ENCODE assay signal across 11 cellular contexts in the genomic region with DNA sequence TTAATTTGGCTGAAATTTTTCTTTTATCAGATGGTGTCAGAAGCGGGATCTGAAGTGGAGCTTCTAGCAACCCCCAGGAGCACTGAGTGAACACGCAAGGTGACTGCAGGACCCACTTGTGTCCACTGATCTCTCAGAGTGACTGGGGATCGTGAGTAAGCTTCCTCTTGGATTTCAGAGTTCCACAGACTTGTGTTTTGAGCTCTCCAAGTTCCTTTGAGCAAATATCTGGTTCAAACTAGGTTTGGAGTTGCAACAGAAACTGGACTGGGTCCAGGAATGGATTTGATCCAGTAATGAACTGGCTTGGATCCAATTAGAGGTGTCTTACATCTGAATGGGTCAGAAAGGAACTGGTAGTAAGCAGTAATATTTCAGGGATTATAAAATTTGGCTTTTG. TPM values are rescaled to one million over a fixed set of nuclear protein-coding genes. Genes with fewer than 3 reads are reported as not detected.
DNase-seq lines count a peak whose midpoint lies in the region; ATAC-seq and TF ChIP-seq lines count a peak whose summit lies in the region.
"Had no signal": no experiment of that assay in that cellular context is flagged by ENCODE, and none has a peak within 500 bp of the region (broad histone marks: within the 10 kb centered on the region; RNA-seq: fewer than 3 reads in every experiment).

No MANE protein-coding gene starts in this region.

- no peak overlapping the region for H2BK15ac ChIP-seq in IMR-90 (ENCODE audit: low read depth, low read length)

- H3K9ac ChIP-seq in IMR-90 (ENCODE audit: low read depth, low read length), result no peak overlapping the region

- in situ Hi-C loops in IMR-90 (cut with MboI; ENCODE audit: low sequenced_read_pairs), result no loop called here

- H4K8ac ChIP-seq in IMR-90 (ENCODE audit: low read depth in 2 of 2, low read length in 2 of 2), result no peak overlapping the region

- H2AFZ ChIP-seq in IMR-90 (replicated peaks; ENCODE audit: low read length, poor library complexity), result no peak overlapping the region

- BruUV-seq in IMR-90 (replicated peaks; lab: Mats Ljungman, UMichigan), result no TSS peak

- no peak overlapping the region for H3K4me3 Mint-ChIP-seq in activated CD8-positive, alpha-beta T cell treated with anti-CD3 and anti-CD28 coated beads, Interleukin-2, amount 10 ng/mL, durations not matched to agents 7 days and 5 days
- H3K4me3 Mint-ChIP-seq: CD14-positive monocyte had no signal

- no peaks in the 10 kb centered on the region for H3K4me1 Mint-ChIP-seq in activated CD8-positive, alpha-beta T cell treated with anti-CD3 and anti-CD28 coated beads, Interleukin-2, amount 10 ng/mL, durations not matched to agents 7 days and 5 days (ENCODE audit: low read depth)
- H3K4me1 Mint-ChIP-seq: CD14-positive monocyte had no signal

- WGBS in IMR-90 (ENCODE audit: extremely low coverage in 2 of 2, insufficient read length in 1 of 2), 2 experiments, result 0% methylated on average over 1 of the region's 3 CpGs; no CpG with 5 or more reads in 1 of the 2 experiments

- H2BK5ac ChIP-seq in IMR-90 (ENCODE audit: low read depth, low read length, poor library complexity, severe bottlenecking), result no peak overlapping the region

- dilution Hi-C loops in IMR-90 (cut with HindIII; ENCODE audit: low sequenced_read_pairs, unreplicated experiment), result loop anchor here (25.0 kb wide), 1 partner anchor 95 kb away; a partner anchor contains a TSS

- no peak overlapping the region for H2BK20ac ChIP-seq in IMR-90 (ENCODE audit: low read depth, low read length)

- H2AK9ac ChIP-seq in IMR-90 (replicated peaks; ENCODE audit: low read depth, low read length, poor library complexity), result no peak overlapping the region

- POLR2A ChIA-PET in IMR-90 (lab: Charles Lee; ENCODE audit: unreplicated experiment), result no interaction called here
- POLR2A ChIA-PET in activated CD8-positive, alpha-beta T cell treated with anti-CD3 and anti-CD28 coated beads, Interleukin-2, amount 10 ng/mL, durations not matched to agents 7 days and 5 days (lab: Charles Lee), result no interaction called here

- no peaks in the 10 kb centered on the region for H3K9me1 ChIP-seq in IMR-90 (ENCODE audit: insufficient read depth, low read length)

- H3K18ac ChIP-seq in IMR-90 (ENCODE audit: low read depth, low read length), result no peak overlapping the region

- no peaks in the 10 kb centered on the region for H4K20me1 ChIP-seq in IMR-90 (ENCODE audit: insufficient read depth, low read length)

- DNase-seq in IMR-90 (peak; percentile 5), SJSA1 (ENCODE audit: low read depth in 1 of 2, low spot score in 2 of 2) (peak; percentile 75 to 86), fibroblast of villous mesenchyme (ENCODE audit: low read depth) (peak; percentile 10), retinal pigment epithelial cell (ENCODE audit: low read depth) (peak; percentile 13), WERI-Rb-1 (no peak), NCI-H146 (lab: John Stamatoyannopoulos, UW) (no peak)
- DNase-seq in activated CD8-positive, alpha-beta T cell treated with anti-CD3 and anti-CD28 coated beads, Interleukin-2, amount 10 ng/mL, durations not matched to agents 7 days and 5 days, result no peak
- DNase-seq: islet precursor cell; psoas muscle; stimulated activated CD4-positive, alpha-beta T cell treated with anti-CD3 and anti-CD28 coated beads, Interleukin-1b, Interleukin-23, amount 100 ng/mL, for 48 hours had no signal

- H3K4me1 ChIP-seq in IMR-90 (ENCODE audit: control insufficient read depth, insufficient read depth, low read length), result no peaks in the 10 kb centered on the region
- no peaks in the 10 kb centered on the region for H3K4me1 ChIP-seq in SJSA1 (replicated peaks)
- H3K4me1 ChIP-seq: psoas muscle had no signal

- no peak for TF ChIP-seq RAD21 in IMR-90 (IDR thresholded peaks at IDR 0.05; ENCODE audit: low read length)

- no peak overlapping the region for H2BK120ac ChIP-seq in IMR-90 (ENCODE audit: low read depth, low read length)

- ATAC-seq in IMR-90 (ENCODE audit: low read depth), result no peak
- ATAC-seq in activated CD8-positive, alpha-beta T cell treated with anti-CD3 and anti-CD28 coated beads, Interleukin-2, amount 10 ng/mL, durations not matched to agents 7 days and 5 days, result no peak
- ATAC-seq: psoas muscle had no signal

- no peaks in the 10 kb centered on the region for H3K79me1 ChIP-seq in IMR-90 (ENCODE audit: low read depth in 1 of 2, low read length in 2 of 2)

- H3K27ac Mint-ChIP-seq in activated CD8-positive, alpha-beta T cell treated with anti-CD3 and anti-CD28 coated beads, Interleukin-2, amount 10 ng/mL, durations not matched to agents 7 days and 5 days, result no peak overlapping the region
- H3K27ac Mint-ChIP-seq: CD14-positive monocyte had no signal

- H4K91ac ChIP-seq in IMR-90 (ENCODE audit: insufficient read depth, low read depth, low read length), result no peak overlapping the region

- H3K4ac ChIP-seq in IMR-90 (ENCODE audit: low read depth, low read length), result no peak overlapping the region

- no peak overlapping the region for H4K5ac ChIP-seq in IMR-90 (ENCODE audit: low read depth, low read length)

- H3K36me3 Mint-ChIP-seq in activated CD8-positive, alpha-beta T cell treated with anti-CD3 and anti-CD28 coated beads, Interleukin-2, amount 10 ng/mL, durations not matched to agents 7 days and 5 days (ENCODE audit: low read depth), result peaks cover 1% of the 10 kb centered on the region
- H3K36me3 Mint-ChIP-seq: CD14-positive monocyte had no signal

- H3K27me3 Mint-ChIP-seq in activated CD8-positive, alpha-beta T cell treated with anti-CD3 and anti-CD28 coated beads, Interleukin-2, amount 10 ng/mL, durations not matched to agents 7 days and 5 days (ENCODE audit: low read depth), result peaks cover 6% of the 10 kb centered on the region

- peaks cover 19% of the 10 kb centered on the region for H3K9me3 Mint-ChIP-seq in activated CD8-positive, alpha-beta T cell treated with anti-CD3 and anti-CD28 coated beads, Interleukin-2, amount 10 ng/mL, durations not matched to agents 7 days and 5 days (ENCODE audit: insufficient read depth)

- H3K4me2 ChIP-seq in IMR-90 (ENCODE audit: low read depth, low read length), result no peak overlapping the region

- H3K36me3 ChIP-seq in IMR-90 (ENCODE audit: control insufficient read depth, insufficient read depth, low read length) (no peaks in the 10 kb centered on the region), SJSA1 (no peaks in the 10 kb centered on the region), WERI-Rb-1 (no peaks in the 10 kb centered on the region)

- no peak for TF ChIP-seq POLR2A in IMR-90 (IDR thresholded peaks at IDR 0.05; ENCODE audit: low read depth, low read length)

- no peak overlapping the region for H3K56ac ChIP-seq in IMR-90 (ENCODE audit: extremely low read depth, insufficient read depth, low read length)

- no peak overlapping the region for H3K14ac ChIP-seq in IMR-90 (replicated peaks; ENCODE audit: low read depth, low read length)

- CTCF ChIA-PET in IMR-90 (lab: Yijun Ruan, JAX), result no interaction called here
- CTCF ChIA-PET in activated CD8-positive, alpha-beta T cell treated with anti-CD3 and anti-CD28 coated beads, Interleukin-2, amount 10 ng/mL, durations not matched to agents 7 days and 5 days (lab: Charles Lee), result interaction anchor here (1.0 kb wide), 1 partner anchor 74 kb away, joined by 6 read pairs; no protein-coding TSS in a partner anchor

- no peak overlapping the region for H3K23ac ChIP-seq in IMR-90 (ENCODE audit: low read depth, low read length)

- H2AK5ac ChIP-seq in IMR-90 (ENCODE audit: low read depth, low read length), result no peak overlapping the region

- no peak for TF ChIP-seq CTCF in IMR-90 (conservative IDR thresholded peaks at IDR 0.05; ENCODE audit: low read depth, low read length)
- no peak for TF ChIP-seq CTCF in fibroblast of villous mesenchyme (IDR thresholded peaks at IDR 0.05; ENCODE audit: insufficient read depth, low read depth, low read length)
- no peak for TF ChIP-seq CTCF in retinal pigment epithelial cell (conservative IDR thresholded peaks at IDR 0.05; ENCODE audit: low read depth, low read length)
- no peak for TF ChIP-seq CTCF in WERI-Rb-1 (IDR thresholded peaks at IDR 0.05; ENCODE audit: low read depth, low read length)

- H3K9me3 ChIP-seq in IMR-90 (ENCODE audit: control insufficient read depth, insufficient read depth, low read length), result peaks cover 6% of the 10 kb centered on the region; the same call in 1 of the 2 replicates
- peaks cover 49% of the 10 kb centered on the region for H3K9me3 ChIP-seq in SJSA1 (replicated peaks)
- H3K9me3 ChIP-seq in WERI-Rb-1 (ENCODE audit: severe bottlenecking), result peaks cover 24% of the 10 kb centered on the region
- H3K9me3 ChIP-seq: psoas muscle had no signal

- no peak overlapping the region for H3K4me3 ChIP-seq in IMR-90 (ENCODE audit: insufficient read depth, low read depth, low read length)
- H3K4me3 ChIP-seq in SJSA1, result no peak overlapping the region
- H3K4me3 ChIP-seq in fibroblast of villous mesenchyme (ENCODE audit: low read depth, low read length), result no peak overlapping the region
- no peak overlapping the region for H3K4me3 ChIP-seq in retinal pigment epithelial cell (ENCODE audit: low read length)
- H3K4me3 ChIP-seq in WERI-Rb-1 (ENCODE audit: low read depth, low read length), result no peak overlapping the region
- H3K4me3 ChIP-seq: psoas muscle had no signal

- H3K27ac ChIP-seq in IMR-90 (ENCODE audit: insufficient read depth, low read length) (no peak overlapping the region), SJSA1 (no peak overlapping the region), WERI-Rb-1 (no peak overlapping the region)
- H3K27ac ChIP-seq: psoas muscle had no signal

- intact Hi-C loops in IMR-90 (cut with micrococcal nuclease), result no loop called here

- H3K27me3 ChIP-seq in IMR-90 (ENCODE audit: control insufficient read depth, insufficient read depth, low read length), result peaks cover 5% of the 10 kb centered on the region; the same call in 1 of the 2 replicates
- peaks cover 76% of the 10 kb centered on the region for H3K27me3 ChIP-seq in SJSA1 (replicated peaks)
- H3K27me3 ChIP-seq in WERI-Rb-1 (ENCODE audit: insufficient read depth, low read depth, severe bottlenecking), result no peaks in the 10 kb centered on the region

RNA-seq across cellular contexts. Expression of a gene that starts 24.7 kb away (rescaled TPM):
- 0.18 and 0.28 TPM in 2 replicates for total RNA-seq in IMR-90 (2012; rRNA removed)
- polyA plus RNA-seq in IMR-90 (2012; rRNA removed), result 0.62 and 0.66 TPM in 2 replicates
- polyA plus RNA-seq in IMR-90 (2012; cell fraction: cytosol; rRNA removed), result 0.55 and 1.9 TPM in 2 replicates
- polyA plus RNA-seq in IMR-90 (2012; cell fraction: nucleus; rRNA removed; ENCODE audit: low replicate concordance), result 1.0 and 1.8 TPM in 2 replicates
- total RNA-seq in SJSA1 (2014; rRNA removed; shearing (Covaris generic)), result 841 and 950 TPM in 2 replicates
- total RNA-seq in fibroblast of villous mesenchyme, result 3.0 and 5.2 TPM in 2 replicates
- under 1 TPM; 0.84 to 0.99 TPM for total RNA-seq in activated CD8-positive, alpha-beta T cell treated with anti-CD3 and anti-CD28 coated beads, Interleukin-2, amount 10 ng/mL, durations not matched to agents 7 days and 5 days
- polyA plus RNA-seq: CD14-positive monocyte had no signal

RNA-seq across cellular contexts. Expression of a gene that starts 36.2 kb away (rescaled TPM):
- total RNA-seq in IMR-90 (2012; rRNA removed) (159 and 182 TPM in 2 replicates), fibroblast of villous mesenchyme (95.3 and 98.0 TPM in 2 replicates)
- polyA plus RNA-seq in IMR-90 (2012; rRNA removed), result 188 and 272 TPM in 2 replicates
- 327 and 430 TPM in 2 replicates for polyA plus RNA-seq in IMR-90 (2012; cell fraction: cytosol; rRNA removed)
- polyA plus RNA-seq in IMR-90 (2012; cell fraction: nucleus; rRNA removed; ENCODE audit: low replicate concordance), result 286 and 406 TPM in 2 replicates
- 4,436 and 6,328 TPM in 2 replicates for total RNA-seq in SJSA1 (2014; rRNA removed; shearing (Covaris generic))
- 100 to 1,000 TPM; 100 to 107 TPM for total RNA-seq in activated CD8-positive, alpha-beta T cell treated with anti-CD3 and anti-CD28 coated beads, Interleukin-2, amount 10 ng/mL, durations not matched to agents 7 days and 5 days

RNA-seq across cellular contexts. Expression of a gene that starts 46.5 kb away (rescaled TPM):
- total RNA-seq in IMR-90 (2012; rRNA removed), result 6.3 and 7.8 TPM in 2 replicates
- 17.1 and 17.9 TPM in 2 replicates for polyA plus RNA-seq in IMR-90 (2012; rRNA removed)
- 10.7 and 11.9 TPM in 2 replicates for polyA plus RNA-seq in IMR-90 (2012; cell fraction: cytosol; rRNA removed)
- polyA plus RNA-seq in IMR-90 (2012; cell fraction: nucleus; rRNA removed; ENCODE audit: low replicate concordance), result 81.4 and 123 TPM in 2 replicates
- total RNA-seq in SJSA1 (2014; rRNA removed; shearing (Covaris generic)), result 107 and 145 TPM in 2 replicates
- 28.0 and 48.4 TPM in 2 replicates for total RNA-seq in fibroblast of villous mesenchyme
- total RNA-seq in activated CD8-positive, alpha-beta T cell treated with anti-CD3 and anti-CD28 coated beads, Interleukin-2, amount 10 ng/mL, durations not matched to agents 7 days and 5 days, result under 1 TPM; 0.37 TPM
- polyA plus RNA-seq: CD14-positive monocyte had no signal

RNA-seq across cellular contexts. Expression of a gene that starts 53.1 kb away (rescaled TPM):
- total RNA-seq in IMR-90 (2012; rRNA removed) (2.8 and 2.9 TPM in 2 replicates), fibroblast of villous mesenchyme (19.0 and 22.9 TPM in 2 replicates)
- 13.1 and 14.6 TPM in 2 replicates for polyA plus RNA-seq in IMR-90 (2012; rRNA removed)
- polyA plus RNA-seq in IMR-90 (2012; cell fraction: cytosol; rRNA removed), result 6.3 and 10.0 TPM in 2 replicates
- 82.4 and 104 TPM in 2 replicates for polyA plus RNA-seq in IMR-90 (2012; cell fraction: nucleus; rRNA removed; ENCODE audit: low replicate concordance)
- 187 and 286 TPM in 2 replicates for total RNA-seq in SJSA1 (2014; rRNA removed; shearing (Covaris generic))
- 10 to 100 TPM; 15.4 to 17.8 TPM for total RNA-seq in activated CD8-positive, alpha-beta T cell treated with anti-CD3 and anti-CD28 coated beads, Interleukin-2, amount 10 ng/mL, durations not matched to agents 7 days and 5 days

Comparison
In these comparisons a context has a peak if more than half of its experiments do, and no peak if none do; other contexts are left out.
1. DNase-seq: peak in IMR-90 (single experiment), SJSA1 (2 of 2), fibroblast of villous mesenchyme (single experiment) and retinal pigment epithelial cell (single experiment); none in WERI-Rb-1 (single experiment), NCI-H146 (single experiment) and activated CD8-positive, alpha-beta T cell treated with anti-CD3 and anti-CD28 coated beads, Interleukin-2, amount 10 ng/mL, durations not matched to agents 7 days and 5 days (single experiment).
2. RNA of a gene that starts 24.7 kb away (total RNA-seq): 841 to 950 TPM in SJSA1; 3.0 to 5.2 TPM in fibroblast of villous mesenchyme, 0.84 to 0.99 TPM in activated CD8-positive, alpha-beta T cell treated with anti-CD3 and anti-CD28 coated beads, Interleukin-2, amount 10 ng/mL, durations not matched to agents 7 days and 5 days and 0.18 to 0.28 TPM in IMR-90; every median in the first group is over 100 times any median in the second.
3. RNA of a gene that starts 36.2 kb away (total RNA-seq): 4,436 to 6,328 TPM in SJSA1; 159 to 182 TPM in IMR-90, 100 to 107 TPM in activated CD8-positive, alpha-beta T cell treated with anti-CD3 and anti-CD28 coated beads, Interleukin-2, amount 10 ng/mL, durations not matched to agents 7 days and 5 days and 95.3 to 98.0 TPM in fibroblast of villous mesenchyme; every median in the first group is over 10 times any median in the second.